8 cellular contexts compared by ENCODE assay signal in genomic region chr6:113969888-113970807, GRCh38. TPM values are rescaled to one million over a fixed set of nuclear protein-coding genes. Genes with fewer than 3 reads are reported as not detected.
DNase-seq lines count a peak whose midpoint lies in the region; ATAC-seq lines count a peak whose summit lies in the region.

No MANE protein-coding gene starts in this region.

- peaks cover 8% of the 10 kb centered on the region for H3K4me1 ChIP-seq in endocrine pancreas (ENCODE audit: control insufficient read depth, insufficient read depth, low read length)
- peaks cover 7% of the 10 kb centered on the region for H3K4me1 ChIP-seq in mesendoderm (ENCODE audit: control insufficient read depth, low read depth, low read length)

- H3K4ac ChIP-seq in mesendoderm (ENCODE audit: low read depth, low read length): peak overlapping the region; percentile 96

- H3K18ac ChIP-seq in mesendoderm (ENCODE audit: low read length): peak overlapping the region; percentile 86

- H4K5ac ChIP-seq in mesendoderm (ENCODE audit: low read length): peak overlapping the region; percentile 75

- H2BK15ac ChIP-seq in mesendoderm (replicated peaks; ENCODE audit: low read depth): no peak overlapping the region

- H3K4me3 ChIP-seq in endocrine pancreas (ENCODE audit: control insufficient read depth, insufficient read depth, low read length) (peak overlapping the region; percentile 79), mesendoderm (ENCODE audit: low read length) (peak overlapping the region; percentile 62)

- H2AK5ac ChIP-seq in mesendoderm (ENCODE audit: low read length): no peak overlapping the region

- H3K27me3 ChIP-seq in endocrine pancreas (ENCODE audit: control insufficient read depth, insufficient read depth, low read length): no peaks in the 10 kb centered on the region
- H3K27me3 ChIP-seq in mesendoderm (ENCODE audit: insufficient read depth, low read length, poor library complexity): no peaks in the 10 kb centered on the region

- peak overlapping the region; percentile 94 for H3K23ac ChIP-seq in mesendoderm (ENCODE audit: low read length)

- peak overlapping the region; percentile 68 for H3K27ac ChIP-seq in mesendoderm (ENCODE audit: low read depth, low read length)

- no CpG with 5 or more reads among the region's 70 CpGs for WGBS in mesendoderm (ENCODE audit: extremely low coverage, insufficient coverage, low lambda C conversion rate)

- peak overlapping the region; percentile 72 for H2BK5ac ChIP-seq in mesendoderm (ENCODE audit: low read length)

- H3K56ac ChIP-seq in mesendoderm (ENCODE audit: low read length): peak overlapping the region; percentile 94

- H3K9me3 ChIP-seq in endocrine pancreas (ENCODE audit: control insufficient read depth, low read length): no peaks in the 10 kb centered on the region

- H3K36me3 ChIP-seq in endocrine pancreas (ENCODE audit: control insufficient read depth, insufficient read depth, low read length): no peaks in the 10 kb centered on the region
- H3K36me3 ChIP-seq in mesendoderm (ENCODE audit: control insufficient read depth, insufficient read depth, low read length): no peaks in the 10 kb centered on the region

- DNase-seq in A172 (ENCODE audit: low spot score) (peak; percentile 18), NCI-H526 (lab: John Stamatoyannopoulos, UW) (peak; percentile 38 to 69), mesendoderm (peak; percentile 80)
- peak; percentile 15 to 23 (median 22) for DNase-seq in activated CD8-positive, alpha-beta memory T cell treated with anti-CD3 and anti-CD28 coated beads for 48 hours (ENCODE audit: low read depth in 2 of 3, low spot score in 2 of 3)
- DNase-seq in stimulated activated CD8-positive, alpha-beta memory T cell treated with anti-CD3 and anti-CD28 coated beads, Interleukin-15, amount 100 ng/mL, for 4 hours (ENCODE audit: low read depth in 2 of 2): peak; percentile 11 to 31

- H4K8ac ChIP-seq in mesendoderm (ENCODE audit: low read depth, low read length): no peak overlapping the region

- H3K79me2 ChIP-seq in mesendoderm (ENCODE audit: control insufficient read depth, insufficient read depth, low read length): peaks cover 56% of the 10 kb centered on the region

- H2BK120ac ChIP-seq in mesendoderm (ENCODE audit: low read depth, low read length): peak overlapping the region; percentile 16

- H3K4me2 ChIP-seq in mesendoderm (ENCODE audit: low read length): peak overlapping the region; percentile 53

- ATAC-seq in GM18511 (IDR thresholded peaks at IDR 0.05; ENCODE audit: unreplicated experiment) (peak; percentile 42), HG03039 (IDR thresholded peaks at IDR 0.05; ENCODE audit: unreplicated experiment) (peak; percentile 33)

- no peaks in the 10 kb centered on the region for H3K79me1 ChIP-seq in mesendoderm (ENCODE audit: low read length)

- peak overlapping the region; percentile 85 for H3K9ac ChIP-seq in endocrine pancreas (ENCODE audit: control insufficient read depth, insufficient read depth, low read length)
- peak overlapping the region; percentile 84 for H3K9ac ChIP-seq in mesendoderm (ENCODE audit: low read length)

RNA-seq across cellular contexts. Expression of gene HDAC2, which starts 0.8 kb away (rescaled TPM):
- total RNA-seq in A172 (2014; rRNA removed; shearing (Covaris generic)): 98.6 and 118 TPM in 2 replicates
- 235 TPM for polyA plus RNA-seq in mesendoderm (2013, experiment 1 of 2)
- 256 TPM for polyA plus RNA-seq in mesendoderm (2013, experiment 2 of 2)

Comparison
In these comparisons a context has a peak if more than half of its experiments do, and no peak if none do; other contexts are left out.
1. Peak in every context shown above with its lines: DNase-seq, ATAC-seq, H3K4me3 ChIP-seq and H3K27ac ChIP-seq.
2. DNase-seq: peak in every context shown above with its lines; median percentile 80 in mesendoderm; 54 in NCI-H526; 22 in activated CD8-positive, alpha-beta memory T cell treated with anti-CD3 and anti-CD28 coated beads for 48 hours; 21 in stimulated activated CD8-positive, alpha-beta memory T cell treated with anti-CD3 and anti-CD28 coated beads, Interleukin-15, amount 100 ng/mL, for 4 hours; 18 in A172.